In the genomic region with DNA sequence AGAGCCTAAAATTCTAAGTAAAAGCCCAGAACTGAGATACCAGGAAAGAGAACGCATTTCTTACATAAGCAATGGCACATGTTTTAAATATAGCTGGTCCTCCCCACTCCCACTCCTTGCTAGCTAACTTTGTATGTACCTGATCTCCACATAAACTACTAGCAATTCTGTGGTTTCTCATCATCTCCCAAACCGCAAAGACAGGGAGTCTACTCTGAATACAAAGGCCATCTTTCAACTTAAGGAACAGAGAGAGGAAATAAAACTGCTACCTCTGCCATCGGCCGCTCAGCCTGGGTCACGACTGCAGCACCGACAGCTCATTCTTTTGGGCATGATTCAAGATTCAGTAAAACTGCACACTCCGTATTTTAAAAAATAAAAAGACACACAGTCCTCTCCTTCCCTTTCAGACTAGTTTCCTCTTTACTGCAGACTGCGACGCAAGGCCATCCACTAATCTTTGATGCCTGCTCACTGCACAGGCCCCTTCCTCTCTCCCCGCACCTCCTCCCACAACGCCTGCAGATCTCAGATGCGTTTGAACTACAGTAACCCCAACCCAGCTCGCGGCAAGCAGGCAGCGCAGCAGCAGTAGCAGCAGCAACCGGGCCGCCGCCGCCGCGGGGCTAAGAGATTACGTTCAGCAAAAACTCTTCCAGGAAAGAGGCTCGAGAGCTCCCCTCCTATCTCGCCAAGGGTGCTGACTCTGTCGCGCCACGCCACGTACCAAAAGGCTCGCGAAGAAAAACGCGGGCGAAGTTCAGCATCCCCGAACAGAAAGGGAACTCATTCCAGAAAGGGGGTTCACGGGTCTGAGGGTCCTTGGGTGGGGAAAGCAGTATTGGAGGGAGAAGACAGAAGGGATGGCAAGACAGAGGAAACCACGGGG, we compare ENCODE assay signal across 8 cellular contexts. TPM values are rescaled to one million over a fixed set of nuclear protein-coding genes. Genes with fewer than 3 reads are reported as not detected.
DNase-seq lines count a peak whose midpoint lies in the region; ATAC-seq and TF ChIP-seq lines count a peak whose summit lies in the region.

No MANE protein-coding gene starts in this region.

- H3K36me3 ChIP-seq in endocrine pancreas (ENCODE audit: control insufficient read depth, insufficient read depth, low read length) (no peaks in the 10 kb centered on the region), mesodermal cell (ENCODE audit: control insufficient read depth, insufficient read depth, low read length) (no peaks in the 10 kb centered on the region)

- peaks cover 0 to 3% (median 0%) of the 10 kb centered on the region in 3 donors for H3K27me3 Mint-ChIP-seq in CD14-positive monocyte (ENCODE audit: low read depth in 3 of 3)

- H3K9me3 Mint-ChIP-seq in CD14-positive monocyte = no peaks in the 10 kb centered on the region

- no peaks in the 10 kb centered on the region for H3K9me3 ChIP-seq in endocrine pancreas (ENCODE audit: control insufficient read depth, low read length)
- no peaks in the 10 kb centered on the region for H3K9me3 ChIP-seq in mesodermal cell (ENCODE audit: control insufficient read depth, low read length)

- H3K4me1 Mint-ChIP-seq in CD14-positive monocyte = peaks cover 58% of the 10 kb centered on the region

- H3K4me3 Mint-ChIP-seq in CD14-positive monocyte = peak overlapping the region; percentile 96 to 100

- H3K36me3 Mint-ChIP-seq in CD14-positive monocyte = peaks cover 5 to 6% of the 10 kb centered on the region in 2 donors

- peaks cover 35% of the 10 kb centered on the region for H3K4me1 ChIP-seq in endocrine pancreas (ENCODE audit: control insufficient read depth, insufficient read depth, low read length)
- H3K4me1 ChIP-seq in mesodermal cell (ENCODE audit: control insufficient read depth, insufficient read depth, low read length, poor library complexity, severe bottlenecking) = peaks cover 20% of the 10 kb centered on the region

- peak; percentile 72 for DNase-seq in CD14-positive monocyte (ENCODE audit: low spot score)
- peak; percentile 85 for DNase-seq in NOMO-1 treated with DMSO at 0.1 percent for 48 hours (lab: John Stamatoyannopoulos, UW; ENCODE audit: unreplicated experiment)
- peak; percentile 68 for DNase-seq in activated CD8-positive, alpha-beta memory T cell treated with anti-CD3 and anti-CD28 coated beads, Interleukin-2, amount 50 U/mL, for 1 hour (ENCODE audit: extremely low read depth)
- DNase-seq in stimulated activated CD8-positive, alpha-beta memory T cell treated with anti-CD3 and anti-CD28 coated beads, Interleukin-15, amount 100 ng/mL, for 24 hours (ENCODE audit: low read depth) = peak; percentile 51

- 0 to 1% methylated on average over 26 to 31 of the region's 36 CpGs for WGBS in mesodermal cell (ENCODE audit: insufficient coverage in 2 of 2), 2 experiments

- no peak for TF ChIP-seq CTCF in CD14-positive monocyte (IDR thresholded peaks at IDR 0.05)

- ATAC-seq in GM19372 (IDR thresholded peaks at IDR 0.05; ENCODE audit: low read depth, unreplicated experiment) (peak; percentile 45), HG03520 (IDR thresholded peaks at IDR 0.05; ENCODE audit: unreplicated experiment) (peak; percentile 50)

- no peaks in the 10 kb centered on the region for H3K27me3 ChIP-seq in endocrine pancreas (ENCODE audit: control insufficient read depth, insufficient read depth, low read length)

- intact Hi-C loops in CD14-positive monocyte (cut with micrococcal nuclease) = loop anchor here in 1 of 2 donors (5.0 kb wide), 1 partner anchor 54 kb away; a partner anchor contains a TSS

- peak overlapping the region; percentile 88 to 95 (median 94) for H3K27ac Mint-ChIP-seq in CD14-positive monocyte

- H3K9ac ChIP-seq in endocrine pancreas (ENCODE audit: control insufficient read depth, insufficient read depth, low read length) = peak overlapping the region; percentile 99

- H3K4me3 ChIP-seq in endocrine pancreas (ENCODE audit: control insufficient read depth, insufficient read depth, low read length) = peak overlapping the region; percentile 87
- H3K4me3 ChIP-seq in mesodermal cell (ENCODE audit: extremely low read depth, insufficient read depth, low read length, poor library complexity, severe bottlenecking) = peak overlapping the region; percentile 89

- peak overlapping the region; percentile 92 for H3K27ac ChIP-seq in mesodermal cell (ENCODE audit: low read depth, low read length, severe bottlenecking)

RNA-seq across cellular contexts. Expression of a gene that starts 1.5 kb away (rescaled TPM):
- 10 to 100 TPM in 1 of 2 donors, 1 to 10 TPM in 1; 9.1 to 11.5 TPM for polyA plus RNA-seq in CD14-positive monocyte
- polyA plus RNA-seq in mesodermal cell (2013, experiment 1 of 2) = 73.5 TPM
- polyA plus RNA-seq in mesodermal cell (2013, experiment 2 of 2) = 68.3 TPM

RNA-seq across cellular contexts. Expression of a gene that starts 55.2 kb away (rescaled TPM):
- polyA plus RNA-seq in CD14-positive monocyte = 10 to 100 TPM; 22.7 to 31.5 TPM
- 32.2 TPM for polyA plus RNA-seq in mesodermal cell (2013, experiment 1 of 2)
- polyA plus RNA-seq in mesodermal cell (2013, experiment 2 of 2) = 41.9 TPM

Comparison
In these comparisons a context has a peak if more than half of its experiments do, and no peak if none do; other contexts are left out.
1. Peak in every context shown above with its lines: DNase-seq, ATAC-seq, H3K4me3 ChIP-seq and H3K27ac ChIP-seq.